8 cellular contexts compared by ENCODE assay signal in genomic region chr1:31505884-31506497, GRCh38.
DNase-seq lines count a peak whose midpoint lies in the region; ATAC-seq and TF ChIP-seq lines count a peak whose summit lies in the region.

No MANE protein-coding gene starts in this region.

- H3K4me3 Mint-ChIP-seq in activated T-helper 17 cell treated with anti-CD3 and anti-CD28 coated beads, Interleukin-2, amount 50 U/mL, for 72 hours = no peak overlapping the region
- H3K4me3 Mint-ChIP-seq in neural progenitor cell = no peak overlapping the region

- H3K4me3 ChIP-seq in tibial artery (no peak overlapping the region), neural progenitor cell (no peak overlapping the region)

- H3F3A ChIP-seq in neural progenitor cell (ENCODE audit: low read depth) = no peaks in the 10 kb centered on the region

- TF ChIP-seq CTCF in tibial artery (IDR thresholded peaks at IDR 0.05) (no peak), neural progenitor cell (IDR thresholded peaks at IDR 0.05) (no peak)

- no peaks in the 10 kb centered on the region for H3K79me2 ChIP-seq in neural progenitor cell (ENCODE audit: low read depth)

- H3K9me3 Mint-ChIP-seq in activated naive CD4-positive, alpha-beta T cell treated with anti-CD3 and anti-CD28 coated beads, Interleukin-2, amount 50 U/mL, for 72 hours = no peaks in the 10 kb centered on the region
- no peaks in the 10 kb centered on the region for H3K9me3 Mint-ChIP-seq in activated T-helper 17 cell treated with anti-CD3 and anti-CD28 coated beads, Interleukin-2, amount 50 U/mL, for 72 hours
- H3K9me3 Mint-ChIP-seq in neural progenitor cell = peaks cover 2% of the 10 kb centered on the region

- no peak overlapping the region for H3K9ac ChIP-seq in neural progenitor cell

- ATAC-seq in activated naive CD4-positive, alpha-beta T cell treated with anti-CD3 and anti-CD28 coated beads, Interleukin-2, amount 50 U/mL, for 72 hours = peak; percentile 77 to 90
- peak; percentile 42 for ATAC-seq in HG03108 (IDR thresholded peaks at IDR 0.05; ENCODE audit: unreplicated experiment)
- peak; percentile 73 for ATAC-seq in activated T-helper 17 cell treated with anti-CD3 and anti-CD28 coated beads, Interleukin-2, amount 50 U/mL, for 72 hours (replicated peaks)

- H3K36me3 Mint-ChIP-seq in activated naive CD4-positive, alpha-beta T cell treated with anti-CD3 and anti-CD28 coated beads, Interleukin-2, amount 50 U/mL, for 72 hours = no peaks in the 10 kb centered on the region
- no peaks in the 10 kb centered on the region for H3K36me3 Mint-ChIP-seq in activated T-helper 17 cell treated with anti-CD3 and anti-CD28 coated beads, Interleukin-2, amount 50 U/mL, for 72 hours (ENCODE audit: low read depth)
- no peaks in the 10 kb centered on the region for H3K36me3 Mint-ChIP-seq in neural progenitor cell

- H3K27me3 Mint-ChIP-seq in activated T-helper 17 cell treated with anti-CD3 and anti-CD28 coated beads, Interleukin-2, amount 50 U/mL, for 72 hours = peaks cover 21% of the 10 kb centered on the region
- peaks cover 3% of the 10 kb centered on the region for H3K27me3 Mint-ChIP-seq in neural progenitor cell (ENCODE audit: insufficient read depth, low read depth)

- H3K27ac ChIP-seq in tibial artery (no peak overlapping the region), neural progenitor cell (no peak overlapping the region)

- peaks cover 8% of the 10 kb centered on the region for H3K4me1 Mint-ChIP-seq in activated T-helper 17 cell treated with anti-CD3 and anti-CD28 coated beads, Interleukin-2, amount 50 U/mL, for 72 hours
- peaks cover 13% of the 10 kb centered on the region for H3K4me1 Mint-ChIP-seq in neural progenitor cell

- H3K4me2 ChIP-seq in neural progenitor cell = no peak overlapping the region

- peak overlapping the region in 1 of 2 donors; percentile 15 for H3K27ac Mint-ChIP-seq in activated naive CD4-positive, alpha-beta T cell treated with anti-CD3 and anti-CD28 coated beads, Interleukin-2, amount 50 U/mL, for 72 hours
- peak overlapping the region; percentile 47 for H3K27ac Mint-ChIP-seq in activated T-helper 17 cell treated with anti-CD3 and anti-CD28 coated beads, Interleukin-2, amount 50 U/mL, for 72 hours
- no peak overlapping the region for H3K27ac Mint-ChIP-seq in neural progenitor cell

- H3K9me3 ChIP-seq in tibial artery (no peaks in the 10 kb centered on the region), neural progenitor cell (ENCODE audit: low read depth) (no peaks in the 10 kb centered on the region)

- peak in 1 of 2 donors; percentile 16 for DNase-seq in activated naive CD4-positive, alpha-beta T cell treated with anti-CD3 and anti-CD28 coated beads, Interleukin-2, amount 50 U/mL, for 72 hours (ENCODE audit: low spot score in 2 of 2)
- no peak for DNase-seq in activated naive CD4-positive, alpha-beta T cell (lab: John Stamatoyannopoulos, UW)
- peak; percentile 42 for DNase-seq in stromal cell of bone marrow (ENCODE audit: low read depth)
- DNase-seq in tibial artery = no peak
- no peak for DNase-seq in neural progenitor cell (ENCODE audit: low spot score)
- DNase-seq in NCI-H226 = no peak

- H3K36me3 ChIP-seq in tibial artery (no peaks in the 10 kb centered on the region), neural progenitor cell (no peaks in the 10 kb centered on the region)

- no peak overlapping the region for H2AFZ ChIP-seq in neural progenitor cell (replicated peaks)

- H4K20me1 ChIP-seq in neural progenitor cell (ENCODE audit: low read depth) = no peaks in the 10 kb centered on the region

- H3K27me3 ChIP-seq in tibial artery (peaks cover 0 to 51% of the 10 kb centered on the region in 2 donors), neural progenitor cell (no peaks in the 10 kb centered on the region)

- intact Hi-C loops in tibial artery (cut with DNase I; ENCODE audit: low total_unique reads) = no loop called here

- H3K4me1 ChIP-seq in tibial artery = peaks cover 0 to 3% (median 0%) of the 10 kb centered on the region in 4 donors
- H3K4me1 ChIP-seq in neural progenitor cell = peaks cover 11% of the 10 kb centered on the region
